In the genomic region with DNA sequence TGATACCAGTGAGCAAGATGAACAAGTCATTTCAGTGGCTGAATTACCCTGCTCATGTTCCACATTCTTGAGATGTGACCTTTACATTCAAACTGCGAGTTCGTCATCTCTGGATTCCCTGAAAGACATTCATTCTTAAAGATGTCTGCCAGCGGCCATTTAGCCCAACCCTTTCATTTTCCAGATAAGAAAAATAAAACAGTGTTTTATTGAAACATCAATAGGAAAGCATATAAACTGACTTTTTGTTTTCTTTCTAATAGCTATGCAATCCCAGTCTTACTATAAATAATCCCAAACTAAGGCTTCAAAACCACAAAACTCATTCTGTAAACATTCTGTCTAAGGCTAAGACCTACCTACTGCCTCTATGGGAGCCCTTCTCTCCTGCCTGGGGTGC, we compare ENCODE assay signal across 21 cellular contexts.
A peak's percentile ranks its signal among the peaks of the same experiment; 100 is the strongest.
DNase-seq lines count a peak whose midpoint lies in the region; ATAC-seq and TF ChIP-seq lines count a peak whose summit lies in the region.
"Had no signal": no experiment of that assay in that cellular context is flagged by ENCODE, and none has a peak within 500 bp of the region (broad histone marks: within the 10 kb centered on the region; RNA-seq: fewer than 3 reads in every experiment).

No MANE protein-coding gene starts in this region.

- H3K4me1 Mint-ChIP-seq in chondrocyte (ENCODE audit: low read depth) (peaks cover 52% of the 10 kb centered on the region), neural crest cell (peaks cover 26% of the 10 kb centered on the region)

- H3K27ac Mint-ChIP-seq in chondrocyte (ENCODE audit: unreplicated experiment), result peak overlapping the region; percentile 70
- H3K27ac Mint-ChIP-seq in neural crest cell (ENCODE audit: unreplicated experiment), result peak overlapping the region; percentile 28
- H3K27ac Mint-ChIP-seq: activated naive CD4-positive, alpha-beta T cell treated with anti-CD3 and anti-CD28 coated beads for 36 hours; CD8-positive, alpha-beta T cell had no signal

- H3K27me3 Mint-ChIP-seq in chondrocyte (ENCODE audit: low read depth), result no peaks in the 10 kb centered on the region
- H3K27me3 Mint-ChIP-seq in neural crest cell (ENCODE audit: low read depth), result no peaks in the 10 kb centered on the region

- TF ChIP-seq CTCF in chondrocyte (IDR thresholded peaks at IDR 0.05) (no peak), neural crest cell (conservative IDR thresholded peaks at IDR 0.05) (no peak)

- DNase-seq in COLO829 (ENCODE audit: low spot score) (peak; percentile 71), NCI-H460 (ENCODE audit: extremely low read depth, low read depth) (peak; percentile 12), chondrocyte (ENCODE audit: low spot score) (no peak), neural crest cell (ENCODE audit: low read depth, low spot score) (no peak), nucleus accumbens (lab: John Stamatoyannopoulos, UW) (no peak), AML-193 (lab: John Stamatoyannopoulos, UW) (no peak)
- DNase-seq: activated CD4-positive, alpha-beta T cell treated with anti-CD3 and anti-CD28 coated beads for 4 hours; activated CD8-positive, alpha-beta memory T cell treated with anti-CD3 and anti-CD28 coated beads, Interleukin-2, amount 50 U/mL, for 48 hours; activated naive CD4-positive, alpha-beta T cell treated with anti-CD3 and anti-CD28 coated beads for 36 hours; CD8-positive, alpha-beta T cell; kidney glomerular epithelial cell; MM.1S; NCI-H1930; NCI-H446 treated with DMSO at 0.1 percent for 48 hours; retina; SHP77 treated with DMSO at 0.1 percent for 48 hours; stimulated activated naive CD4-positive, alpha-beta T cell treated with Interleukin-2 at 50 U/mL for 16 hours; upper lobe of right lung had no signal

- H3K4me3 Mint-ChIP-seq in chondrocyte (ENCODE audit: unreplicated experiment), result no peak overlapping the region
- H3K4me3 Mint-ChIP-seq in neural crest cell, result no peak overlapping the region
- H3K4me3 Mint-ChIP-seq: activated naive CD4-positive, alpha-beta T cell treated with anti-CD3 and anti-CD28 coated beads for 36 hours; brain; CD8-positive, alpha-beta T cell had no signal

- ATAC-seq in GM18520 (IDR thresholded peaks at IDR 0.05; ENCODE audit: unreplicated experiment) (no peak), GM19397 (IDR thresholded peaks at IDR 0.05; ENCODE audit: unreplicated experiment) (no peak)
- ATAC-seq: CD8-positive, alpha-beta T cell; upper lobe of right lung had no signal

- H3K36me3 Mint-ChIP-seq in chondrocyte (ENCODE audit: low read depth) (no peaks in the 10 kb centered on the region), neural crest cell (ENCODE audit: low read depth) (no peaks in the 10 kb centered on the region)
- H3K36me3 Mint-ChIP-seq: brain; CD8-positive, alpha-beta T cell had no signal

- H3K9me3 Mint-ChIP-seq in chondrocyte (ENCODE audit: low read depth), result no peaks in the 10 kb centered on the region
- no peaks in the 10 kb centered on the region for H3K9me3 Mint-ChIP-seq in neural crest cell
- H3K9me3 Mint-ChIP-seq: activated naive CD4-positive, alpha-beta T cell treated with anti-CD3 and anti-CD28 coated beads for 36 hours; brain; CD8-positive, alpha-beta T cell had no signal

Comparison
In these comparisons a context has a peak if more than half of its experiments do, and no peak if none do; other contexts are left out.
1. DNase-seq: peak in COLO829 (single experiment) and NCI-H460 (single experiment); none in chondrocyte (single experiment), neural crest cell (single experiment), nucleus accumbens (0 of 56) and AML-193 (0 of 2).